ENCODE assay signal across 24 cellular contexts in the genomic region with DNA sequence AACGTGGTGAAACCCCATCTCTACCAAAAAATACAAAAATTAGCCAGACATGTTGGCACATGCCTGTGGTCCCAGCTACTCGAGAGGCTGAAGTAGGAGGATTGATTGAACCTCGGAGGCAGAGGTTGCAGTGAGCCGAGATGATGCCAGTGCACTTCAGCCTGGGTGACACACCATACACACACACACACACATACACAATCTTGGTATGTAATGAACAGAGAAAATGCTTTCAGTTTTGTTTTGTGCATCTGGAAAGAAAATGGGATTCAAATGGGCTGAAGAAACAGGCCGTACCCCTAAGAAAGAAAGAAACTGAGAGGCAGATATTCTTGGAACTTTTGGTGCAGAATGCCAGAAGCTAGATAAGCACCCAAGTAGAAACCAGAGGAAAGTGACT.
DNase-seq lines count a peak whose midpoint lies in the region; TF ChIP-seq lines count a peak whose summit lies in the region.
"Had no signal": no experiment of that assay in that cellular context is flagged by ENCODE, and none has a peak within 500 bp of the region (broad histone marks: within the 10 kb centered on the region; RNA-seq: fewer than 3 reads in every experiment).

No MANE protein-coding gene starts in this region.

- H3K27ac ChIP-seq in ascending aorta = peak overlapping the region; percentile 68 to 69
- peak overlapping the region in 5 of 8 donors; percentile 18 to 49 (median 37) for H3K27ac ChIP-seq in spleen
- H3K27ac ChIP-seq: breast epithelium, C4-2B, vagina had no signal

- H3K4me3 ChIP-seq in ascending aorta = peak overlapping the region; percentile 14 to 35
- H3K4me3 ChIP-seq in fibroblast of pulmonary artery (replicated peaks; ENCODE audit: low read depth, low read length) = peak overlapping the region; percentile 12
- H3K4me3 ChIP-seq in spleen = no peak overlapping the region
- H3K4me3 ChIP-seq: breast epithelium, MG63, vagina had no signal

- H3K27me3 ChIP-seq in ascending aorta (no peaks in the 10 kb centered on the region), spleen (replicated peaks in 1 of 7) (no peaks in the 10 kb centered on the region)
- H3K27me3 ChIP-seq: breast epithelium, MG63, vagina had no signal

- intact Hi-C loops in ascending aorta (cut with DNase I) (no loop called here), spleen (cut with DNase I; ENCODE audit: low total_unique reads) (no loop called here)

- H3K4me1 ChIP-seq in ascending aorta (peaks cover 3 to 29% of the 10 kb centered on the region in 2 donors), spleen (no peaks in the 10 kb centered on the region)
- H3K4me1 ChIP-seq: breast epithelium, vagina had no signal

- 62 to 84% (median 73%) methylated on average over 5 of the region's 5 CpGs for WGBS in spleen, 5 donors

- DNase-seq in HCEC 1CT (peak; percentile 12), ascending aorta (ENCODE audit: low spot score in 2 of 2) (no peak), fibroblast of pulmonary artery (ENCODE audit: low read depth) (peak; percentile 51), spleen (no peak), NCI-H748 (lab: John Stamatoyannopoulos, UW; ENCODE audit: unreplicated experiment) (no peak), SK-N-DZ (ENCODE audit: low spot score) (no peak), DMS153 (lab: John Stamatoyannopoulos, UW) (no peak)
- DNase-seq: activated CD4-positive, alpha-beta memory T cell treated with anti-CD3 and anti-CD28 coated beads for 36 hours; activated CD8-positive, alpha-beta memory T cell treated with anti-CD3 and anti-CD28 coated beads, Interleukin-2, amount 50 U/mL, for 48 hours; activated effector memory CD4-positive, alpha-beta T cell treated with anti-CD3 and anti-CD28 coated beads, Interleukin-2, amount 50 U/mL, for 16 hours; Calu3; head of caudate nucleus; left colon; mesendoderm; MG63; NCI-H2081 treated with DMSO at 0.1 percent for 48 hours; NCI-H345; NCI-H774; stimulated activated CD4-positive, alpha-beta T cell treated with anti-CD3 and anti-CD28 coated beads, Interleukin-4, amount 100 ng/mL, for 24 hours; stimulated activated naive CD4-positive, alpha-beta T cell; T1000 had no signal

- no peak for TF ChIP-seq POLR2A in spleen (IDR thresholded peaks at IDR 0.05)

- TF ChIP-seq CTCF in ascending aorta (IDR thresholded peaks at IDR 0.05) (no peak), fibroblast of pulmonary artery (IDR thresholded peaks at IDR 0.05; ENCODE audit: low read length, missing control alignments) (no peak), spleen (IDR thresholded peaks at IDR 0.05 in 8 of 11, conservative IDR thresholded peaks at IDR 0.05 in 3 of 11) (no peak)

- no peaks in the 10 kb centered on the region for H3K36me3 ChIP-seq in ascending aorta
- no peaks in the 10 kb centered on the region for H3K36me3 ChIP-seq in spleen
- H3K36me3 ChIP-seq: breast epithelium, MG63, vagina had no signal

- H3K9me3 ChIP-seq in ascending aorta (no peaks in the 10 kb centered on the region), spleen (no peaks in the 10 kb centered on the region)
- H3K9me3 ChIP-seq: breast epithelium, MG63, vagina had no signal

Comparison
In these comparisons a context has a peak if more than half of its experiments do, and no peak if none do; other contexts are left out.
1. DNase-seq: peak in HCEC 1CT (single experiment) and fibroblast of pulmonary artery (single experiment); none in ascending aorta (0 of 2), spleen (single experiment), NCI-H748 (single experiment), SK-N-DZ (single experiment) and DMS153 (single experiment).
2. H3K4me3 ChIP-seq: peak in ascending aorta (2 of 2) and fibroblast of pulmonary artery (single experiment); none in spleen (0 of 8).